ENCODE assay signal across 9 cellular contexts in the genomic region with DNA sequence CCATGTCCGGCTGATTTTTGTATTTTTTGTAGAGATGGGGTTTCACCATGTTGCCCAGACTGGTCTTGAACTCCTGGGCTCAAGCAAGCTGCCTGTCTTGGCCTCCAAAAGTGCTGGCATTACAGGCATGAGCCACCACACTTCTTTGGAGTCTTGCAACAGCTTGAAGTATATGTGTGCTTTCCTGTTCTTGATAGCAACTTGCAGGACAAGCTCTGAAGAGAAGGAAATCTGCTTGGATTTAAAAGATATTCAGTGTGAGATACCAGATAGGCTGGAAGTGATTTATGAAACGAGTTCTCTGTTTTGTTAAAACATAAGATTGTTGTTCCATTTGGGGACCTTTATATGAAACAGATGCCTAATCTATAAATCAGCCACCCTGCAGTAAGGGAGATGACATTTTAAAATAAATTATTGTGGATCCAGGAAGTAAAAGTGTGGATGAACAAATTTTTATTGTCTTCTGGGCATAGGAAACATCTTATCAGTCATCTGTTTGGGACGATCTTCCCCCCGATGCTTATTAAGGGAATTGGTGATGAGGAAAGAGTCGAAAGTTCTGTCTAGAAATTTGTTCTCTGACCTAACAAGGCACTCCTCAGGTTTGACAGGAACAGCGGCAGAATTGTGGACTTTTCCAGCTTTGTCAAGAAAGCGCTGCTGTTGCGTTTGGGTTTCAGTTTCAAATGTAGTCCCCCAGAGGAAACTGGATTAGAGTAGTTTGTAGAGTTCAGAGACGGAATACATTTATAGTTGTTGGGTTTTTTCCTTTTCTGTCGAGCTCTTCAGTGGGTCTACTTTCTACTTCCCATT. TPM values are rescaled to one million over a fixed set of nuclear protein-coding genes. Genes with fewer than 3 reads are reported as not detected.
"Had no signal": no experiment of that assay in that cellular context is flagged by ENCODE, and none has a peak within 500 bp of the region (broad histone marks: within the 10 kb centered on the region; RNA-seq: fewer than 3 reads in every experiment).

No MANE protein-coding gene starts in this region.

- H3K36me3 Mint-ChIP-seq: natural killer cell, WTC11 had no signal

- H3K4me3 Mint-ChIP-seq: activated CD4-positive, alpha-beta T cell treated with anti-CD3 and anti-CD28 coated beads, Interleukin-2, amount 10 ng/mL, durations not matched to agents 24 days and 14 days; natural killer cell; T-helper 1 cell treated with Interleukin-12 subunit alpha and Interleukin-12 subunit beta and Interleukin-4 antibody, amounts not matched to agents 30 μg/mL and 1 μg/mL, for 36 hours; WTC11 had no signal

- DNase-seq: activated CD4-positive, alpha-beta T cell treated with anti-CD3 and anti-CD28 coated beads, Interleukin-2, amount 10 ng/mL, durations not matched to agents 24 days and 14 days; activated naive CD4-positive, alpha-beta T cell treated with Interleukin-2 at 50 U/mL for 16 hours; colonic mucosa; mucosa of descending colon; natural killer cell; upper lobe of left lung had no signal

- H3K36me3 ChIP-seq: colonic mucosa, upper lobe of left lung had no signal

- H3K27ac Mint-ChIP-seq: activated CD4-positive, alpha-beta T cell treated with anti-CD3 and anti-CD28 coated beads, Interleukin-2, amount 10 ng/mL, durations not matched to agents 24 days and 14 days; natural killer cell; T-helper 1 cell treated with Interleukin-12 subunit alpha and Interleukin-12 subunit beta and Interleukin-4 antibody, amounts not matched to agents 30 μg/mL and 1 μg/mL, for 36 hours; WTC11 had no signal

- H3K9me3 ChIP-seq: colonic mucosa, upper lobe of left lung had no signal

- H3K27ac ChIP-seq: colonic mucosa, upper lobe of left lung had no signal

- H3K4me1 ChIP-seq: colonic mucosa, upper lobe of left lung had no signal

- H3K4me3 ChIP-seq: colonic mucosa, lung, mucosa of descending colon, upper lobe of left lung had no signal

- H3K4me1 Mint-ChIP-seq: activated CD4-positive, alpha-beta T cell treated with anti-CD3 and anti-CD28 coated beads, Interleukin-2, amount 10 ng/mL, durations not matched to agents 24 days and 14 days; natural killer cell had no signal

- H3K27me3 ChIP-seq: colonic mucosa, upper lobe of left lung had no signal

- H3K9me3 Mint-ChIP-seq: activated CD4-positive, alpha-beta T cell treated with anti-CD3 and anti-CD28 coated beads, Interleukin-2, amount 10 ng/mL, durations not matched to agents 24 days and 14 days; T-helper 1 cell treated with Interleukin-12 subunit alpha and Interleukin-12 subunit beta and Interleukin-4 antibody, amounts not matched to agents 30 μg/mL and 1 μg/mL, for 36 hours had no signal

- H3K27me3 Mint-ChIP-seq: activated CD4-positive, alpha-beta T cell treated with anti-CD3 and anti-CD28 coated beads, Interleukin-2, amount 10 ng/mL, durations not matched to agents 24 days and 14 days had no signal

RNA-seq across cellular contexts. Expression of gene MAGI1, which starts 53.7 kb away (rescaled TPM):
- total RNA-seq: natural killer cell had no signal
